Comparison of ENCODE assay signal across 29 cellular contexts in the genomic region with DNA sequence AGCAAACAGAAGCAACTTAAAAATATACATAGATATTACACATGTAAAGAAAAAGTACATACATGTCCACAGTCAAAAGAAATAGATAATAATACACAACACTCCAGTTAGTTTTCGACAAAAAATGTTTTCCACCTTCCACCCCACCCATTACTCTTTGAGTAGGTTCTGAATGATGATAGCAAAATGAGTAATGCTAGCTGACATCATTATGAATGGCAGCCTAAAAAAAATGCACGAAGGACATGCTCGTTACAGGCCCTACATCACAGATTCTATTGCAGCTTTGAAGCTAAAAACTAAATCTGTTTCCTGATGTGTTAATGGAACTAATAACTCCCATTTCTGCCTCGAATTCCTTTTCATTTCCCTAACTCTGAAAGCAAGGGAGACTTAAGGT.
"Had no signal": no experiment of that assay in that cellular context is flagged by ENCODE, and none has a peak within 500 bp of the region (broad histone marks: within the 10 kb centered on the region; RNA-seq: fewer than 3 reads in every experiment).

No MANE protein-coding gene starts in this region.

- H3K36me3 Mint-ChIP-seq: activated CD8-positive, alpha-beta memory T cell treated with anti-CD3 and anti-CD28 coated beads, Interleukin-2, amount 10 ng/mL, durations not matched to agents 7 days and 5 days; activated naive CD4-positive, alpha-beta T cell treated with anti-CD3 and anti-CD28 coated beads, Interleukin-2, amount 50 U/mL, for 24 hours; T-cell had no signal

- H3K4me1 Mint-ChIP-seq: activated B cell treated with CpG ODN at 0.5 μM for 24 hours; activated CD4-positive, alpha-beta T cell treated with anti-CD3 and anti-CD28 coated beads, Interleukin-2, amount 10 ng/mL, durations not matched to agents 24 days and 14 days; activated CD8-positive, alpha-beta memory T cell treated with anti-CD3 and anti-CD28 coated beads, Interleukin-2, amount 10 ng/mL, durations not matched to agents 7 days and 5 days; activated naive CD4-positive, alpha-beta T cell treated with anti-CD3 and anti-CD28 coated beads, Interleukin-2, amount 50 U/mL, for 24 hours; central memory CD8-positive, alpha-beta T cell; T-cell had no signal

- FAIRE-seq: RCC 7860, TTC549 had no signal

- H3K9me3 Mint-ChIP-seq: activated B cell treated with CpG ODN at 0.5 μM for 24 hours; activated naive CD4-positive, alpha-beta T cell treated with anti-CD3 and anti-CD28 coated beads, Interleukin-2, amount 50 U/mL, for 24 hours had no signal

- ATAC-seq: activated CD8-positive, alpha-beta memory T cell treated with anti-CD3 and anti-CD28 coated beads, Interleukin-2, amount 10 ng/mL, durations not matched to agents 7 days and 5 days; T-cell had no signal

- H3K27ac Mint-ChIP-seq: activated B cell treated with CpG ODN at 0.5 μM for 24 hours; activated CD4-positive, alpha-beta T cell treated with anti-CD3 and anti-CD28 coated beads, Interleukin-2, amount 10 ng/mL, durations not matched to agents 24 days and 14 days; activated CD8-positive, alpha-beta memory T cell treated with anti-CD3 and anti-CD28 coated beads, Interleukin-2, amount 10 ng/mL, durations not matched to agents 7 days and 5 days; activated naive CD4-positive, alpha-beta T cell treated with anti-CD3 and anti-CD28 coated beads, Interleukin-2, amount 50 U/mL, for 24 hours; activated T-cell treated with anti-CD3 and anti-CD28 coated beads, Interleukin-2, amount 50 U/mL, for 24 hours; activated T-helper 1 cell treated with anti-CD3 and anti-CD28 coated beads, Interleukin-12 subunit alpha, Interleukin-12 subunit beta, Interleukin-2, Interleukin-4 antibody, amounts not matched to agents 30 ng/mL and 10 ng/mL and 1 ng/mL, durations not matched to agents 14 hours and 24 hours and 36 hours; T-cell had no signal

- H3K4me3 Mint-ChIP-seq: activated B cell treated with CpG ODN at 0.5 μM for 24 hours; activated CD4-positive, alpha-beta T cell treated with anti-CD3 and anti-CD28 coated beads, Interleukin-2, amount 10 ng/mL, durations not matched to agents 24 days and 14 days; activated CD8-positive, alpha-beta memory T cell treated with anti-CD3 and anti-CD28 coated beads, Interleukin-2, amount 10 ng/mL, durations not matched to agents 7 days and 5 days; activated naive CD4-positive, alpha-beta T cell treated with anti-CD3 and anti-CD28 coated beads, Interleukin-2, amount 50 U/mL, for 24 hours; activated T-cell treated with anti-CD3 and anti-CD28 coated beads, Interleukin-2, amount 50 U/mL, for 24 hours; activated T-helper 1 cell treated with anti-CD3 and anti-CD28 coated beads, Interleukin-12 subunit alpha, Interleukin-12 subunit beta, Interleukin-2, Interleukin-4 antibody, amounts not matched to agents 30 ng/mL and 10 ng/mL and 1 ng/mL, durations not matched to agents 14 hours and 24 hours and 36 hours; central memory CD8-positive, alpha-beta T cell; T-cell had no signal

- H3K27me3 Mint-ChIP-seq: activated B cell treated with CpG ODN at 0.5 μM for 24 hours; activated CD4-positive, alpha-beta T cell treated with anti-CD3 and anti-CD28 coated beads, Interleukin-2, amount 10 ng/mL, durations not matched to agents 24 days and 14 days; activated CD8-positive, alpha-beta memory T cell treated with anti-CD3 and anti-CD28 coated beads, Interleukin-2, amount 10 ng/mL, durations not matched to agents 7 days and 5 days; activated naive CD4-positive, alpha-beta T cell treated with anti-CD3 and anti-CD28 coated beads, Interleukin-2, amount 50 U/mL, for 24 hours; activated T-cell treated with anti-CD3 and anti-CD28 coated beads, Interleukin-2, amount 50 U/mL, for 24 hours; central memory CD8-positive, alpha-beta T cell; T-cell had no signal

- DNase-seq: activated B cell treated with CpG ODN at 0.5 μM for 24 hours; activated CD4-positive, alpha-beta T cell treated with anti-CD3 and anti-CD28 coated beads for 1 hour; activated CD4-positive, alpha-beta T cell treated with anti-CD3 and anti-CD28 coated beads, Interleukin-2, amount 10 ng/mL, durations not matched to agents 24 days and 14 days; activated CD4-positive, alpha-beta T cell treated with anti-CD3 and anti-CD28 coated beads, Interleukin-2, amount 50 U/mL, for 48 hours; activated CD8-positive, alpha-beta memory T cell treated with anti-CD3 and anti-CD28 coated beads, Interleukin-2, amount 10 ng/mL, durations not matched to agents 7 days and 5 days; activated effector memory CD4-positive, alpha-beta T cell treated with Interleukin-2 at 50 U/mL for 16 hours; activated naive CD4-positive, alpha-beta T cell; activated T-cell treated with anti-CD3 and anti-CD28 coated beads, Interleukin-2, amount 50 U/mL, for 24 hours; aorta; Kasumi-1; KBM-7; NCI-H1092; NCI-H1417; NCI-H1930; NCI-H2107; NCI-H2171 treated with DMSO at 0.1 percent for 48 hours; NCI-H345; NCI-H510A; NCI-H526 treated with DMSO at 0.1 percent for 48 hours; NCI-H82; SHP77; T-cell; T-helper 2 cell; T1000 had no signal
